Comparison of ENCODE assay signal across 18 cellular contexts in the genomic region with DNA sequence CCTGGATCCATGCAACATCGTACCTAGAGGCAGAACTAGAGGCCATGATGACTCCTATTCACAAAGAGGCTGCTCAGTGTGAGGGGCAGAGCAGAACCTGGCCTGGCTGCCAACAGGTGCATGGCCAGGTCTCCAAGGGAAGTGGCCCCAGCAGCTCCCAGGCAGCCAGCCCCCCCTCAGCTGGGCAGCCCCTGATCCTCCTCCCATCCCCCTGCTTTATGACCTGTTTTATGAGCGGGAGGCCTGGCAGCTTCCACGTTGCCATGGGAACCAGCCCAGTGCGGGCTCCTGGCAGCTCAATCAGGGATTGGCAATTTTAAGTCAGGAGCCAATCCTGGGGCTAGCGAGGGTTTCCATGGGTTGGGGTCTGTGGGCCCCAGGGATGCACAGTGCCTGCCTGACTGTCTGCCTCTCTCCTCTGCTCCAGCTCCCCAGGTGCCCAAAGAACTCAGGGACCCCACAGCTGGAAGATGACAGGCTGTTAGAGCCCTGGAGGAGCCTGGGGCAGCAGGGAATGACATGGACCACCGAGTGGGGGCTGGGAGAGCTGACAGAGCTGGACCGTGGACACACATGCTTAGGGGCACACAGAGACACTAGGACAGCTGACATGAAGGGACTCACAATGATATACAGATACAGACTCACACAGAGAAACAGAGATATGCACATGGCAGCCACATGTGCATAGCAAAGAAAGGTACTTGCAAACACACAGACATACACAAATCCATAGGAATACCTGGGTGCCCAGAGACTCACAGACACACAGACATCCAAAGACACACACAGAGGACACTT. TPM values are rescaled to one million over a fixed set of nuclear protein-coding genes. Genes with fewer than 3 reads are reported as not detected.
DNase-seq lines count a peak whose midpoint lies in the region; ATAC-seq, FAIRE-seq and TF ChIP-seq lines count a peak whose summit lies in the region.
"Had no signal": no experiment of that assay in that cellular context is flagged by ENCODE, and none has a peak within 500 bp of the region (broad histone marks: within the 10 kb centered on the region; RNA-seq: fewer than 3 reads in every experiment).

No MANE protein-coding gene starts in this region.

- H3K36me3 Mint-ChIP-seq in nephron (ENCODE audit: low read depth): no peaks in the 10 kb centered on the region
- H3K36me3 Mint-ChIP-seq: activated naive CD8-positive, alpha-beta T cell had no signal

- no peaks in the 10 kb centered on the region for H3K9me3 ChIP-seq in pancreas
- H3K9me3 ChIP-seq: heart right ventricle, left ventricle myocardium inferior had no signal

- peak; percentile 23 for DNase-seq in COR-L47 (lab: John Stamatoyannopoulos, UW)
- peak; percentile 90 for DNase-seq in NCI-H2227 (lab: John Stamatoyannopoulos, UW; ENCODE audit: unreplicated experiment)
- peak in 7 of 10 donors; percentile 47 to 72 (median 67) for DNase-seq in dorsolateral prefrontal cortex
- no peak for DNase-seq in pancreas
- DNase-seq in epidermal melanocyte (ENCODE audit: insufficient read length, low spot score): no peak
- DNase-seq in ACHN: no peak
- DNase-seq: activated CD4-positive, CD25-positive, alpha-beta regulatory T cell treated with anti-CD3 and anti-CD28 coated beads, Interleukin-2, amount 50 U/mL, for 72 hours; central memory CD4-positive, alpha-beta T cell; heart right ventricle; KBM-7; left ventricle myocardium inferior; NCI-H1694; NCI-H82; stimulated activated naive CD8-positive, alpha-beta T cell treated with anti-CD3 and anti-CD28 coated beads, Interleukin-15, amount 100 ng/mL, for 72 hours had no signal

- H3K36me3 ChIP-seq in pancreas: no peaks in the 10 kb centered on the region
- H3K36me3 ChIP-seq: heart right ventricle, left ventricle myocardium inferior had no signal

- intact Hi-C loops in dorsolateral prefrontal cortex (cut with DNase I): no loop called here
- intact Hi-C loops in pancreas (cut with DNase I): no loop called here

- no peak for FAIRE-seq in pancreas (lab: Jason Lieb, UNC)

- H3K4me1 Mint-ChIP-seq in nephron: peaks cover 16% of the 10 kb centered on the region
- H3K4me1 Mint-ChIP-seq: stimulated activated naive CD8-positive, alpha-beta T cell treated with anti-CD3 and anti-CD28 coated beads, Interleukin-15, amount 100 ng/mL, for 72 hours had no signal

- H3K27ac ChIP-seq in dorsolateral prefrontal cortex (peak overlapping the region in 53 of 59 donors; percentile 6 to 84 (median 56)), pancreas (peak overlapping the region in 1 of 4 donors; percentile 39)
- H3K27ac ChIP-seq: left ventricle myocardium inferior had no signal

- H3K4me1 ChIP-seq in pancreas: no peaks in the 10 kb centered on the region

- H3K4me3 Mint-ChIP-seq in nephron: no peak overlapping the region
- H3K4me3 Mint-ChIP-seq: activated naive CD8-positive, alpha-beta T cell; stimulated activated naive CD8-positive, alpha-beta T cell treated with anti-CD3 and anti-CD28 coated beads, Interleukin-15, amount 100 ng/mL, for 72 hours had no signal

- H3K4me3 ChIP-seq in dorsolateral prefrontal cortex: no peak overlapping the region
- no peak overlapping the region for H3K4me3 ChIP-seq in pancreas
- H3K4me3 ChIP-seq: heart right ventricle, left ventricle myocardium inferior had no signal

- 18 to 27% methylated on average over 7 of the region's 7 CpGs for WGBS in pancreas, 2 donors

- H3K27ac Mint-ChIP-seq in nephron: peak overlapping the region in 2 of 3 experiments; percentile 14 to 63
- H3K27ac Mint-ChIP-seq: activated naive CD8-positive, alpha-beta T cell; stimulated activated naive CD8-positive, alpha-beta T cell treated with anti-CD3 and anti-CD28 coated beads, Interleukin-15, amount 100 ng/mL, for 72 hours had no signal

- H3K27me3 Mint-ChIP-seq in nephron (ENCODE audit: low read depth): peaks cover 20% of the 10 kb centered on the region

- in situ Hi-C loops in ACHN (cut with HindIII; ENCODE audit: low pct_ligation_motif_present, low pct_unique_long_range_greater_than_20kb, low sequenced_read_pairs): no loop called here

- peaks cover 2% of the 10 kb centered on the region for H3K9me3 Mint-ChIP-seq in nephron
- H3K9me3 Mint-ChIP-seq: stimulated activated naive CD8-positive, alpha-beta T cell treated with anti-CD3 and anti-CD28 coated beads, Interleukin-15, amount 100 ng/mL, for 72 hours had no signal

- H3K27me3 ChIP-seq in dorsolateral prefrontal cortex (no peaks in the 10 kb centered on the region), pancreas (no peaks in the 10 kb centered on the region)

- ATAC-seq in pancreas (no peak), HG03039 (IDR thresholded peaks at IDR 0.05; ENCODE audit: unreplicated experiment) (no peak)
- ATAC-seq: heart right ventricle; stimulated activated naive CD8-positive, alpha-beta T cell treated with anti-CD3 and anti-CD28 coated beads, Interleukin-15, amount 100 ng/mL, for 72 hours had no signal

- TF ChIP-seq CTCF in dorsolateral prefrontal cortex (IDR thresholded peaks at IDR 0.05 in 54 of 56, conservative IDR thresholded peaks at IDR 0.05 in 2 of 56; ENCODE audit: low read depth in 1 of 56, partially characterized antibody in 56 of 56): no peak
- no peak for TF ChIP-seq CTCF in nephron (IDR thresholded peaks at IDR 0.05; ENCODE audit: unreplicated experiment in 3 of 3)
- no peak for TF ChIP-seq CTCF in pancreas (IDR thresholded peaks at IDR 0.05)

RNA-seq across cellular contexts. Expression of a gene that starts 56.5 kb away (rescaled TPM):
- total RNA-seq in dorsolateral prefrontal cortex: 100 to 1,000 TPM; 164 to 389 (median 265) TPM
- total RNA-seq in pancreas: 10 to 100 TPM in 2 of 6 donors, 1 to 10 TPM in 4; 7.2 to 25.8 (median 8.5) TPM
- 10 to 100 TPM in 1 of 2 donors, 1 to 10 TPM in 1; 8.6 to 13.1 TPM for polyA plus RNA-seq in pancreas
- total RNA-seq: T-helper 1 cell treated with Interleukin-12 subunit alpha and Interleukin-12 subunit beta and Interleukin-4 antibody, amounts not matched to agents 30 ng/mL and 1 ng/mL, for 36 hours had no signal

Comparison
In these comparisons a context has a peak if more than half of its experiments do, and no peak if none do; other contexts are left out.
1. DNase-seq: peak in COR-L47 (single experiment), NCI-H2227 (single experiment) and dorsolateral prefrontal cortex (7 of 10); none in pancreas (0 of 6), epidermal melanocyte (single experiment) and ACHN (single experiment).
2. RNA of a gene that starts 56.5 kb away (total RNA-seq): 164 to 389 TPM in dorsolateral prefrontal cortex; 7.2 to 25.8 TPM in pancreas; every median in the first group is over 4 times any median in the second.